Comparison of ENCODE assay signal across 1 cellular context in genomic region chr17:3903881-3904286, GRCh38.
TF ChIP-seq lines count a peak whose summit lies in the region.

No MANE protein-coding gene starts in this region.

TF ChIP-seq in HepG2, 621 proteins besides CTCF, POLR2A, EP300 and RAD21 (continued from another document and continues in another):
- TF ChIP-seq AKNA (CRISPR knock-in tag; IDR thresholded peaks at IDR 0.05; ENCODE audit: borderline replicate concordance): no peak
- TF ChIP-seq ZBTB46 (CRISPR knock-in tag; IDR thresholded peaks at IDR 0.05; ENCODE audit: borderline replicate concordance): no peak
- TF ChIP-seq DPF2 (CRISPR knock-in tag; IDR thresholded peaks at IDR 0.05; ENCODE audit: borderline replicate concordance, low read depth): no peak
- TF ChIP-seq SALL1 (CRISPR knock-in tag; IDR thresholded peaks at IDR 0.05): peak; percentile 54; the same call in 1 of the 2 replicates
- TF ChIP-seq ONECUT2 (CRISPR knock-in tag; IDR thresholded peaks at IDR 0.05): no peak
- TF ChIP-seq RARA (CRISPR knock-in tag; IDR thresholded peaks at IDR 0.05): no peak
- no peak for TF ChIP-seq SOX13 (IDR thresholded peaks at IDR 0.05)
- TF ChIP-seq SOX13 (CRISPR knock-in tag; conservative IDR thresholded peaks at IDR 0.05 in 1 of 2, IDR thresholded peaks at IDR 0.05 in 1 of 2): no peak
- no peak for TF ChIP-seq ELK4 (CRISPR knock-in tag; IDR thresholded peaks at IDR 0.05; ENCODE audit: borderline replicate concordance)
- no peak for TF ChIP-seq SP5 (CRISPR knock-in tag; IDR thresholded peaks at IDR 0.05; ENCODE audit: borderline replicate concordance, low read depth)
- TF ChIP-seq CEBPB (IDR thresholded peaks at IDR 0.05; ENCODE audit: borderline replicate concordance, low read depth, low read length): 0 out of 2 replicates have a peak, but pooled peaks have one; percentile 3
- no peak for TF ChIP-seq ATF3 (CRISPR knock-in tag; IDR thresholded peaks at IDR 0.05)
- no peak for TF ChIP-seq ZNF143 (CRISPR knock-in tag; IDR thresholded peaks at IDR 0.05)
- TF ChIP-seq RBFOX2 (IDR thresholded peaks at IDR 0.05; ENCODE audit: low read depth, low read length): no peak
- no peak for TF ChIP-seq U2AF1 (optimal IDR thresholded peaks at IDR 0.05; ENCODE audit: low read depth, low read length)
- TF ChIP-seq MED8 (CRISPR knock-in tag; IDR thresholded peaks at IDR 0.05; ENCODE audit: insufficient replicate concordance): no peak
- TF ChIP-seq TRIM24 (CRISPR knock-in tag; IDR thresholded peaks at IDR 0.05): no peak
- TF ChIP-seq KDM2A (CRISPR knock-in tag; IDR thresholded peaks at IDR 0.05; ENCODE audit: borderline replicate concordance, low read depth): no peak
- TF ChIP-seq SPEN (CRISPR knock-in tag; IDR thresholded peaks at IDR 0.05; ENCODE audit: low read depth): no peak
- 0 out of 2 replicates have a peak, but pooled peaks have one; percentile 33 for TF ChIP-seq ZNF777 (CRISPR knock-in tag; IDR thresholded peaks at IDR 0.05)
- no peak for TF ChIP-seq ZBTB8A (CRISPR knock-in tag; IDR thresholded peaks at IDR 0.05; ENCODE audit: borderline replicate concordance, low read depth)
- TF ChIP-seq ZNF253 (CRISPR knock-in tag; IDR thresholded peaks at IDR 0.05; ENCODE audit: borderline replicate concordance): no peak
- no peak for TF ChIP-seq HOXA9 (CRISPR knock-in tag; IDR thresholded peaks at IDR 0.05; ENCODE audit: borderline replicate concordance)
- TF ChIP-seq IKZF4 (CRISPR knock-in tag; IDR thresholded peaks at IDR 0.05; ENCODE audit: borderline replicate concordance, low read depth, not compliant biosample characterization): no peak
- TF ChIP-seq SYNCRIP (IDR thresholded peaks at IDR 0.05; ENCODE audit: insufficient read depth, low read depth, low read length): no peak
- TF ChIP-seq ZNF431 (CRISPR knock-in tag; IDR thresholded peaks at IDR 0.05; ENCODE audit: borderline replicate concordance, low read depth): no peak
- peak; percentile 50; the same call in 1 of the 2 replicates for TF ChIP-seq ZNF687 (CRISPR knock-in tag; IDR thresholded peaks at IDR 0.05)
- TF ChIP-seq SP2 (CRISPR knock-in tag; IDR thresholded peaks at IDR 0.05): no peak
- TF ChIP-seq ZNF550 (CRISPR knock-in tag; IDR thresholded peaks at IDR 0.05; ENCODE audit: borderline replicate concordance): no peak
- no peak for TF ChIP-seq DBP (CRISPR knock-in tag; IDR thresholded peaks at IDR 0.05; ENCODE audit: not compliant biosample characterization)
- no peak for TF ChIP-seq ZFYVE20 (CRISPR knock-in tag; IDR thresholded peaks at IDR 0.05; ENCODE audit: borderline replicate concordance, low read depth)
- no peak for TF ChIP-seq ZNF720 (CRISPR knock-in tag; IDR thresholded peaks at IDR 0.05)
- no peak for TF ChIP-seq PCBP2 (optimal IDR thresholded peaks at IDR 0.05; ENCODE audit: low read depth, low read length, poor library complexity, severe bottlenecking)
- no peak for TF ChIP-seq ZNF710 (CRISPR knock-in tag; IDR thresholded peaks at IDR 0.05; ENCODE audit: borderline replicate concordance)
- TF ChIP-seq GFI1 (CRISPR knock-in tag; IDR thresholded peaks at IDR 0.05; ENCODE audit: borderline replicate concordance): no peak
- no peak for TF ChIP-seq SNAPC5 (CRISPR knock-in tag; IDR thresholded peaks at IDR 0.05; ENCODE audit: borderline replicate concordance)
- TF ChIP-seq CEBPZ (IDR thresholded peaks at IDR 0.05; ENCODE audit: low read length): no peak
- no peak for TF ChIP-seq TFE3 (CRISPR knock-in tag; IDR thresholded peaks at IDR 0.05)
